1 cellular context compared by ENCODE assay signal in the genomic region with DNA sequence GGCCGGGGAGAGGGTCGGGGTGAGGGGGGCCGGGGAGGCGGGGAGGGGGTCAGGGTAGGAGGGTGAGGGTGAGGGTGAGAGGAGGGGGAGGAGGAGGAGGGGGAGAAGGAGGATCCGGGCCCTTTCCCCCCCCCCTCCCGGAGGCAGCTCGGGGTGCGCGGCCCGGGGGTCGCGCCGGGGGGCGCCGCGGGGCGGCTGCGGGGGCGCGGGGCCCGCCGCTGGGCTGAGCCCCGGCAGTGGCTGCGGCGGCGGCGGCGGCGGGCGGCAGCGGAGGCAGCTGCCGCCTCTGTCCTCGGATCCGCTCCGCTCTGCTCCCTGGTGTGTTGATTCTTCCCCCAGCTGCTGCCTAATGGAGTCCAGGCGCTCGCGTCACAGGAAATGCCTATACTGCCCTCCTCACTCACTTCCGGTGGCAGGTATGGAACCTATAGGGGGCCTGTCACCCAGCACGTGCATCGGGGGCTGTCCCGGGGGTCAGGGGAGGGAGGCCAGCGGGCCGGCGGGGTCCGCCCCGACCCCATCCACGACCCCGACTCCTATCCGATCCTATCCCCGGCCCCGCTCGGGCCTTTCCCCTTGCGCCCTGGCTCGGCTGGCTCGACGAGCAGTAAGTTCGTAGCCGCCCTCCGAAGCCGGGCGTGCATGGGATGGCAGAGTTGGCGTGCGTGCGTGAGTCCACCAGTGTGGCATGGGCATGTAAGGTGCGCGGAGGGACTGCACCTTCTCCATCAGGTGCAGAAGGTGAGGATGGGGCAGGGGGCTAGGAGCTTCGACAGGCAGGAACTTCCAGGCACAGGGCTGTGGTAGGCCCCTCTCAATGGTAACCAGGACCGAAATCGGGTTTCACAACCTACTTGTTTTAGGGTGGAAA.
TF ChIP-seq lines count a peak whose summit lies in the region.

A gene (minus strand): TSS at position 351 of the 871 bp plus-strand sequence.

TF ChIP-seq in HepG2, 621 proteins besides CTCF, POLR2A, EP300 and RAD21 (continued from another document and continues in another):
- TF ChIP-seq, protein P1, sequence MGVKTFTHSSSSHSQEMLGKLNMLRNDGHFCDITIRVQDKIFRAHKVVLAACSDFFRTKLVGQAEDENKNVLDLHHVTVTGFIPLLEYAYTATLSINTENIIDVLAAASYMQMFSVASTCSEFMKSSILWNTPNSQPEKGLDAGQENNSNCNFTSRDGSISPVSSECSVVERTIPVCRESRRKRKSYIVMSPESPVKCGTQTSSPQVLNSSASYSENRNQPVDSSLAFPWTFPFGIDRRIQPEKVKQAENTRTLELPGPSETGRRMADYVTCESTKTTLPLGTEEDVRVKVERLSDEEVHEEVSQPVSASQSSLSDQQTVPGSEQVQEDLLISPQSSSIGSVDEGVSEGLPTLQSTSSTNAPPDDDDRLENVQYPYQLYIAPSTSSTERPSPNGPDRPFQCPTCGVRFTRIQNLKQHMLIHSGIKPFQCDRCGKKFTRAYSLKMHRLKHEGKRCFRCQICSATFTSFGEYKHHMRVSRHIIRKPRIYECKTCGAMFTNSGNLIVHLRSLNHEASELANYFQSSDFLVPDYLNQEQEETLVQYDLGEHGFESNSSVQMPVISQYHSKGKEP (CRISPR knock-in tag; IDR thresholded peaks at IDR 0.05), result no peak
- TF ChIP-seq ZMYM4 (CRISPR knock-in tag; IDR thresholded peaks at IDR 0.05) (peak; percentile 42; the same call in 1 of the 2 replicates), PRPF4 (IDR thresholded peaks at IDR 0.05; ENCODE audit: low read depth, low read length, poor library complexity, severe bottlenecking) (no peak), ZNF83 (CRISPR knock-in tag; IDR thresholded peaks at IDR 0.05; ENCODE audit: borderline replicate concordance) (0 out of 2 replicates have a peak, but pooled peaks have one; percentile 82), ZNF703 (CRISPR knock-in tag; IDR thresholded peaks at IDR 0.05; ENCODE audit: borderline replicate concordance) (no peak; the same call in 1 of the 2 replicates), EHMT2 (IDR thresholded peaks at IDR 0.05; ENCODE audit: borderline replicate concordance, low read depth, low read length) (no peak), NR2F6 (IDR thresholded peaks at IDR 0.05) (no peak), NR2F6 (CRISPR knock-in tag; IDR thresholded peaks at IDR 0.05) (peak; percentile 18; the same call in 1 of the 2 replicates), ETV6 (CRISPR knock-in tag; conservative IDR thresholded peaks at IDR 0.05) (0 out of 2 replicates have a peak, but pooled peaks have one; percentile 47), SUZ12 (IDR thresholded peaks at IDR 0.05; ENCODE audit: low read depth, low read length) (no peak), PITX1 (CRISPR knock-in tag; IDR thresholded peaks at IDR 0.05) (peak; percentile 58; the same call in 1 of the 2 replicates), ZBTB7A (CRISPR knock-in tag; IDR thresholded peaks at IDR 0.05) (peak; percentile 92), ZNF225 (CRISPR knock-in tag; IDR thresholded peaks at IDR 0.05) (peak; percentile 70; the same call in 1 of the 2 replicates), ZNF329 (CRISPR knock-in tag; IDR thresholded peaks at IDR 0.05; ENCODE audit: low read depth) (0 out of 2 replicates have a peak, but pooled peaks have one; percentile 7), ATRX (CRISPR knock-in tag; IDR thresholded peaks at IDR 0.05; ENCODE audit: borderline replicate concordance) (no peak), ZNF251 (CRISPR knock-in tag; IDR thresholded peaks at IDR 0.05) (no peak), EEA1 (CRISPR knock-in tag; IDR thresholded peaks at IDR 0.05; ENCODE audit: borderline replicate concordance) (0 out of 2 replicates have a peak, but pooled peaks have one; percentile 64), POLR2G (IDR thresholded peaks at IDR 0.05; ENCODE audit: low read depth, low read length) (peak; percentile 91), ZBTB1 (CRISPR knock-in tag; IDR thresholded peaks at IDR 0.05; ENCODE audit: borderline replicate concordance) (no peak), GLI4 (CRISPR knock-in tag; IDR thresholded peaks at IDR 0.05; ENCODE audit: borderline replicate concordance) (no peak; the same call in 1 of the 2 replicates), ZSCAN12 (CRISPR knock-in tag; IDR thresholded peaks at IDR 0.05) (0 out of 2 replicates have a peak, but pooled peaks have one; percentile 77), PHB2 (IDR thresholded peaks at IDR 0.05; ENCODE audit: partially characterized antibody) (no peak), GABPB1 (CRISPR knock-in tag; IDR thresholded peaks at IDR 0.05) (peak; percentile 94), PPARG (CRISPR knock-in tag; conservative IDR thresholded peaks at IDR 0.05) (0 out of 2 replicates have a peak, but pooled peaks have one; percentile 10), MTA3 (CRISPR knock-in tag; IDR thresholded peaks at IDR 0.05) (no peak), PHF5A (CRISPR knock-in tag; IDR thresholded peaks at IDR 0.05; ENCODE audit: low read depth, unreplicated experiment) (no peak), ZNF333 (CRISPR knock-in tag; IDR thresholded peaks at IDR 0.05; ENCODE audit: borderline replicate concordance) (0 out of 2 replicates have a peak, but pooled peaks have one; percentile 49), ZNF556 (CRISPR knock-in tag; IDR thresholded peaks at IDR 0.05; ENCODE audit: borderline replicate concordance) (no peak), PHF20 (CRISPR knock-in tag; IDR thresholded peaks at IDR 0.05) (peak; percentile 70), DNMT3B (CRISPR knock-in tag; conservative IDR thresholded peaks at IDR 0.05) (no peak), REPIN1 (CRISPR knock-in tag; IDR thresholded peaks at IDR 0.05; ENCODE audit: borderline replicate concordance, low read depth) (peak; percentile 67), KDM5A (IDR thresholded peaks at IDR 0.05; ENCODE audit: borderline replicate concordance, low read length) (peak; percentile 56; the same call in 1 of the 2 replicates), HNF4G (IDR thresholded peaks at IDR 0.05; ENCODE audit: borderline replicate concordance, low read depth, low read length) (no peak), HNF4G (CRISPR knock-in tag; IDR thresholded peaks at IDR 0.05; ENCODE audit: borderline replicate concordance, low read depth) (0 out of 2 replicates have a peak, but pooled peaks have one; percentile 13), FOXK2 (IDR thresholded peaks at IDR 0.05) (0 out of 2 replicates have a peak, but pooled peaks have one; percentile 33), ZNF335 (CRISPR knock-in tag; IDR thresholded peaks at IDR 0.05) (0 out of 2 replicates have a peak, but pooled peaks have one; percentile 25)
- TF ChIP-seq, protein P2, sequence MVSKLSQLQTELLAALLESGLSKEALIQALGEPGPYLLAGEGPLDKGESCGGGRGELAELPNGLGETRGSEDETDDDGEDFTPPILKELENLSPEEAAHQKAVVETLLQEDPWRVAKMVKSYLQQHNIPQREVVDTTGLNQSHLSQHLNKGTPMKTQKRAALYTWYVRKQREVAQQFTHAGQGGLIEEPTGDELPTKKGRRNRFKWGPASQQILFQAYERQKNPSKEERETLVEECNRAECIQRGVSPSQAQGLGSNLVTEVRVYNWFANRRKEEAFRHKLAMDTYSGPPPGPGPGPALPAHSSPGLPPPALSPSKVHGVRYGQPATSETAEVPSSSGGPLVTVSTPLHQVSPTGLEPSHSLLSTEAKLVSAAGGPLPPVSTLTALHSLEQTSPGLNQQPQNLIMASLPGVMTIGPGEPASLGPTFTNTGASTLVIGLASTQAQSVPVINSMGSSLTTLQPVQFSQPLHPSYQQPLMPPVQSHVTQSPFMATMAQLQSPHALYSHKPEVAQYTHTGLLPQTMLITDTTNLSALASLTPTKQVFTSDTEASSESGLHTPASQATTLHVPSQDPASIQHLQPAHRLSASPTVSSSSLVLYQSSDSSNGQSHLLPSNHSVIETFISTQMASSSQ (IDR thresholded peaks at IDR 0.05; ENCODE audit: low read depth), result no peak
- TF ChIP-seq, protein P2 (CRISPR knock-in tag; IDR thresholded peaks at IDR 0.05; ENCODE audit: borderline replicate concordance), result peak; percentile 32; the same call in 1 of the 2 replicates
- TF ChIP-seq, protein P3, sequence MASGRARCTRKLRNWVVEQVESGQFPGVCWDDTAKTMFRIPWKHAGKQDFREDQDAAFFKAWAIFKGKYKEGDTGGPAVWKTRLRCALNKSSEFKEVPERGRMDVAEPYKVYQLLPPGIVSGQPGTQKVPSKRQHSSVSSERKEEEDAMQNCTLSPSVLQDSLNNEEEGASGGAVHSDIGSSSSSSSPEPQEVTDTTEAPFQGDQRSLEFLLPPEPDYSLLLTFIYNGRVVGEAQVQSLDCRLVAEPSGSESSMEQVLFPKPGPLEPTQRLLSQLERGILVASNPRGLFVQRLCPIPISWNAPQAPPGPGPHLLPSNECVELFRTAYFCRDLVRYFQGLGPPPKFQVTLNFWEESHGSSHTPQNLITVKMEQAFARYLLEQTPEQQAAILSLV (CRISPR knock-in tag; IDR thresholded peaks at IDR 0.05; ENCODE audit: borderline replicate concordance), result peak; percentile 64; the same call in 1 of the 2 replicates
- TF ChIP-seq, protein P4, sequence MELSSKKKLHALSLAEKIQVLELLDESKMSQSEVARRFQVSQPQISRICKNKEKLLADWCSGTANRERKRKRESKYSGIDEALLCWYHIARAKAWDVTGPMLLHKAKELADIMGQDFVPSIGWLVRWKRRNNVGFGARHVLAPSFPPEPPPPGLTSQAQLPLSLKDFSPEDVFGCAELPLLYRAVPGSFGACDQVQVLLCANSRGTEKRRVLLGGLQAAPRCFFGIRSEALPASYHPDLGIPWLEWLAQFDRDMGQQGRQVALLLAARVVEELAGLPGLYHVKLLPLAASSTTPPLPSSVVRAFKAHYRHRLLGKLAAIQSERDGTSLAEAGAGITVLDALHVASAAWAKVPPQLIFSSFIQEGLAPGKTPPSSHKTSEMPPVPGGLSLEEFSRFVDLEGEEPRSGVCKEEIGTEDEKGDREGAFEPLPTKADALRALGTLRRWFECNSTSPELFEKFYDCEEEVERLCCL (CRISPR knock-in tag; IDR thresholded peaks at IDR 0.05; ENCODE audit: borderline replicate concordance), result no peak
- TF ChIP-seq, protein P5, sequence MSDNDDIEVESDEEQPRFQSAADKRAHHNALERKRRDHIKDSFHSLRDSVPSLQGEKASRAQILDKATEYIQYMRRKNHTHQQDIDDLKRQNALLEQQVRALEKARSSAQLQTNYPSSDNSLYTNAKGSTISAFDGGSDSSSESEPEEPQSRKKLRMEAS (IDR thresholded peaks at IDR 0.05), result peak; percentile 97
- TF ChIP-seq, protein P6, sequence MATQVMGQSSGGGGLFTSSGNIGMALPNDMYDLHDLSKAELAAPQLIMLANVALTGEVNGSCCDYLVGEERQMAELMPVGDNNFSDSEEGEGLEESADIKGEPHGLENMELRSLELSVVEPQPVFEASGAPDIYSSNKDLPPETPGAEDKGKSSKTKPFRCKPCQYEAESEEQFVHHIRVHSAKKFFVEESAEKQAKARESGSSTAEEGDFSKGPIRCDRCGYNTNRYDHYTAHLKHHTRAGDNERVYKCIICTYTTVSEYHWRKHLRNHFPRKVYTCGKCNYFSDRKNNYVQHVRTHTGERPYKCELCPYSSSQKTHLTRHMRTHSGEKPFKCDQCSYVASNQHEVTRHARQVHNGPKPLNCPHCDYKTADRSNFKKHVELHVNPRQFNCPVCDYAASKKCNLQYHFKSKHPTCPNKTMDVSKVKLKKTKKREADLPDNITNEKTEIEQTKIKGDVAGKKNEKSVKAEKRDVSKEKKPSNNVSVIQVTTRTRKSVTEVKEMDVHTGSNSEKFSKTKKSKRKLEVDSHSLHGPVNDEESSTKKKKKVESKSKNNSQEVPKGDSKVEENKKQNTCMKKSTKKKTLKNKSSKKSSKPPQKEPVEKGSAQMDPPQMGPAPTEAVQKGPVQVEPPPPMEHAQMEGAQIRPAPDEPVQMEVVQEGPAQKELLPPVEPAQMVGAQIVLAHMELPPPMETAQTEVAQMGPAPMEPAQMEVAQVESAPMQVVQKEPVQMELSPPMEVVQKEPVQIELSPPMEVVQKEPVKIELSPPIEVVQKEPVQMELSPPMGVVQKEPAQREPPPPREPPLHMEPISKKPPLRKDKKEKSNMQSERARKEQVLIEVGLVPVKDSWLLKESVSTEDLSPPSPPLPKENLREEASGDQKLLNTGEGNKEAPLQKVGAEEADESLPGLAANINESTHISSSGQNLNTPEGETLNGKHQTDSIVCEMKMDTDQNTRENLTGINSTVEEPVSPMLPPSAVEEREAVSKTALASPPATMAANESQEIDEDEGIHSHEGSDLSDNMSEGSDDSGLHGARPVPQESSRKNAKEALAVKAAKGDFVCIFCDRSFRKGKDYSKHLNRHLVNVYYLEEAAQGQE (IDR thresholded peaks at IDR 0.05; ENCODE audit: borderline replicate concordance in 1 of 2, low read depth in 1 of 2, low read length in 2 of 2), result peak in 1 of 2 experiments; percentile 41; a peak in 1 of 4 replicates
- TF ChIP-seq, protein P7, sequence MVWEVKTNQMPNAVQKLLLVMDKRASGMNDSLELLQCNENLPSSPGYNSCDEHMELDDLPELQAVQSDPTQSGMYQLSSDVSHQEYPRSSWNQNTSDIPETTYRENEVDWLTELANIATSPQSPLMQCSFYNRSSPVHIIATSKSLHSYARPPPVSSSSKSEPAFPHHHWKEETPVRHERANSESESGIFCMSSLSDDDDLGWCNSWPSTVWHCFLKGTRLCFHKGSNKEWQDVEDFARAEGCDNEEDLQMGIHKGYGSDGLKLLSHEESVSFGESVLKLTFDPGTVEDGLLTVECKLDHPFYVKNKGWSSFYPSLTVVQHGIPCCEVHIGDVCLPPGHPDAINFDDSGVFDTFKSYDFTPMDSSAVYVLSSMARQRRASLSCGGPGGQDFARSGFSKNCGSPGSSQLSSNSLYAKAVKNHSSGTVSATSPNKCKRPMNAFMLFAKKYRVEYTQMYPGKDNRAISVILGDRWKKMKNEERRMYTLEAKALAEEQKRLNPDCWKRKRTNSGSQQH (CRISPR knock-in tag; IDR thresholded peaks at IDR 0.05; ENCODE audit: low read depth), result no peak
- TF ChIP-seq, protein P8, sequence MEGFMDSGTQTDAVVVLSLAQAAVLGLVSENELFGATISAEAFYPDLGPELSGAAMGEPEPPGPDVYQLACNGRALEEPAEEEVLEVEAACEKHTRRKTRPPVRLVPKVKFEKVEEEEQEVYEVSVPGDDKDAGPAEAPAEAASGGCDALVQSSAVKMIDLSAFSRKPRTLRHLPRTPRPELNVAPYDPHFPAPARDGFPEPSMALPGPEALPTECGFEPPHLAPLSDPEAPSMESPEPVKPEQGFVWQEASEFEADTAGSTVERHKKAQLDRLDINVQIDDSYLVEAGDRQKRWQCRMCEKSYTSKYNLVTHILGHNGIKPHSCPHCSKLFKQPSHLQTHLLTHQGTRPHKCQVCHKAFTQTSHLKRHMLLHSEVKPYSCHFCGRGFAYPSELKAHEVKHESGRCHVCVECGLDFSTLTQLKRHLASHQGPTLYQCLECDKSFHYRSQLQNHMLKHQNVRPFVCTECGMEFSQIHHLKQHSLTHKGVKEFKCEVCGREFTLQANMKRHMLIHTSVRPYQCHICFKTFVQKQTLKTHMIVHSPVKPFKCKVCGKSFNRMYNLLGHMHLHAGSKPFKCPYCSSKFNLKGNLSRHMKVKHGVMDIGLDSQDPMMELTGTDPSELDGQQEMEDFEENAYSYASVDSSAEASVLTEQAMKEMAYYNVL (CRISPR knock-in tag; IDR thresholded peaks at IDR 0.05; ENCODE audit: borderline replicate concordance), result 0 out of 2 replicates have a peak, but pooled peaks have one; percentile 23
